ENCODE assay signal across 8 cellular contexts in genomic region chr2:16553222-16553621, GRCh38.
DNase-seq lines count a peak whose midpoint lies in the region; FAIRE-seq and TF ChIP-seq lines count a peak whose summit lies in the region.

No MANE protein-coding gene starts in this region.

- H3K4me3 ChIP-seq in LNCaP clone FGC (ENCODE audit: low read depth, low read length) (no peak overlapping the region), WERI-Rb-1 (ENCODE audit: low read depth, low read length) (no peak overlapping the region)
- no peak overlapping the region for H3K4me3 ChIP-seq in effector memory CD4-positive, alpha-beta T cell (ENCODE audit: insufficient read depth, low read depth, low read length, poor library complexity, severe bottlenecking)

- no peak overlapping the region for H3K27ac ChIP-seq in WERI-Rb-1
- no peak overlapping the region for H3K27ac ChIP-seq in effector memory CD4-positive, alpha-beta T cell (ENCODE audit: insufficient read depth, low read length, poor library complexity, severe bottlenecking)

- no peak for FAIRE-seq in GM12891 (lab: Jason Lieb, UNC)

- no peaks in the 10 kb centered on the region for H3K9me3 Mint-ChIP-seq in activated naive CD4-positive, alpha-beta T cell treated with anti-CD3 and anti-CD28 coated beads, Interleukin-2, amount 10 ng/mL, durations not matched to agents 7 days and 5 days

- TF ChIP-seq CTCF in LNCaP clone FGC (IDR thresholded peaks at IDR 0.05; ENCODE audit: control insufficient read depth, extremely low read depth, insufficient read depth) (peak; percentile 61), WERI-Rb-1 (IDR thresholded peaks at IDR 0.05; ENCODE audit: low read depth, low read length) (peak; percentile 69)

- no peak overlapping the region for H3K4me3 Mint-ChIP-seq in activated naive CD4-positive, alpha-beta T cell treated with anti-CD3 and anti-CD28 coated beads, Interleukin-2, amount 10 ng/mL, durations not matched to agents 7 days and 5 days

- H3K27me3 ChIP-seq in WERI-Rb-1 (ENCODE audit: insufficient read depth, low read depth, severe bottlenecking), result no peaks in the 10 kb centered on the region
- H3K27me3 ChIP-seq in effector memory CD4-positive, alpha-beta T cell (replicated peaks; ENCODE audit: control insufficient read depth, insufficient read depth, low read length, poor library complexity, severe bottlenecking), result no peaks in the 10 kb centered on the region

- H3K4me1 ChIP-seq in effector memory CD4-positive, alpha-beta T cell (ENCODE audit: control insufficient read depth, insufficient read depth, low read length, poor library complexity, severe bottlenecking), result no peaks in the 10 kb centered on the region

- H3K27ac Mint-ChIP-seq in activated naive CD4-positive, alpha-beta T cell treated with anti-CD3 and anti-CD28 coated beads, Interleukin-2, amount 10 ng/mL, durations not matched to agents 7 days and 5 days, result no peak overlapping the region

- TF ChIP-seq POLR2A in GM12891 (IDR thresholded peaks at IDR 0.05; ENCODE audit: low read depth, low read length), result no peak

- no peaks in the 10 kb centered on the region for H3K4me1 Mint-ChIP-seq in activated naive CD4-positive, alpha-beta T cell treated with anti-CD3 and anti-CD28 coated beads, Interleukin-2, amount 10 ng/mL, durations not matched to agents 7 days and 5 days

- H3K27me3 Mint-ChIP-seq in activated naive CD4-positive, alpha-beta T cell treated with anti-CD3 and anti-CD28 coated beads, Interleukin-2, amount 10 ng/mL, durations not matched to agents 7 days and 5 days, result no peaks in the 10 kb centered on the region

- no peaks in the 10 kb centered on the region for H3K36me3 ChIP-seq in WERI-Rb-1
- no peaks in the 10 kb centered on the region for H3K36me3 ChIP-seq in effector memory CD4-positive, alpha-beta T cell (ENCODE audit: control insufficient read depth, insufficient read depth, low read length)

- H3K36me3 Mint-ChIP-seq in activated naive CD4-positive, alpha-beta T cell treated with anti-CD3 and anti-CD28 coated beads, Interleukin-2, amount 10 ng/mL, durations not matched to agents 7 days and 5 days, result no peaks in the 10 kb centered on the region

- peak; percentile 38 for DNase-seq in activated naive CD4-positive, alpha-beta T cell treated with anti-CD3 and anti-CD28 coated beads, Interleukin-2, amount 10 ng/mL, durations not matched to agents 7 days and 5 days
- no peak for DNase-seq in activated naive CD4-positive, alpha-beta T cell (lab: John Stamatoyannopoulos, UW)
- DNase-seq in LNCaP clone FGC (ENCODE audit: low read depth) (peak; percentile 14), WERI-Rb-1 (peak; percentile 65), hippocampal formation (lab: John Stamatoyannopoulos, UW) (peak; percentile 34 to 51), GM12891 (ENCODE audit: insufficient read length, low spot score) (no peak)
- DNase-seq in stimulated activated CD4-positive, alpha-beta T cell treated with anti-CD3 and anti-CD28 coated beads, Interleukin-4, amount 100 ng/mL, for 24 hours, result peak; percentile 4
- no peak for DNase-seq in effector memory CD4-positive, alpha-beta T cell

- CTCF ChIA-PET in activated naive CD4-positive, alpha-beta T cell treated with anti-CD3 and anti-CD28 coated beads, Interleukin-2, amount 10 ng/mL, durations not matched to agents 7 days and 5 days (lab: Charles Lee), result interaction anchor here (2.2 to 2.9 kb wide), 2 partner anchors 56 to 204 kb away, joined by 12 to 13 read pairs; no protein-coding TSS in a partner anchor

- no peaks in the 10 kb centered on the region for H3K9me3 ChIP-seq in WERI-Rb-1 (ENCODE audit: severe bottlenecking)
- no peaks in the 10 kb centered on the region for H3K9me3 ChIP-seq in effector memory CD4-positive, alpha-beta T cell (ENCODE audit: control insufficient read depth, low read length)

TF ChIP-seq in GM12891, 5 proteins besides CTCF, POLR2A, EP300 and RAD21:
- TF ChIP-seq TAF1 (IDR thresholded peaks at IDR 0.05; ENCODE audit: low read depth, low read length) (no peak), SPI1 (IDR thresholded peaks at IDR 0.05; ENCODE audit: low read depth, low read length) (no peak), POLR2AphosphoS5 (IDR thresholded peaks at IDR 0.05; ENCODE audit: low read depth, low read length) (no peak), POU2F2 (IDR thresholded peaks at IDR 0.05; ENCODE audit: low read depth, low read length) (no peak), PAX5 (IDR thresholded peaks at IDR 0.05; ENCODE audit: insufficient read depth, low read length, severe bottlenecking) (no peak)

Comparison
In these comparisons a context has a peak if more than half of its experiments do, and no peak if none do; other contexts are left out.
1. DNase-seq: peak in activated naive CD4-positive, alpha-beta T cell treated with anti-CD3 and anti-CD28 coated beads, Interleukin-2, amount 10 ng/mL, durations not matched to agents 7 days and 5 days (single experiment), LNCaP clone FGC (single experiment), WERI-Rb-1 (single experiment), hippocampal formation (2 of 2) and stimulated activated CD4-positive, alpha-beta T cell treated with anti-CD3 and anti-CD28 coated beads, Interleukin-4, amount 100 ng/mL, for 24 hours (single experiment); none in activated naive CD4-positive, alpha-beta T cell (0 of 4), effector memory CD4-positive, alpha-beta T cell (0 of 3) and GM12891 (single experiment).